Comparison of ENCODE assay signal across 8 cellular contexts in the genomic region with DNA sequence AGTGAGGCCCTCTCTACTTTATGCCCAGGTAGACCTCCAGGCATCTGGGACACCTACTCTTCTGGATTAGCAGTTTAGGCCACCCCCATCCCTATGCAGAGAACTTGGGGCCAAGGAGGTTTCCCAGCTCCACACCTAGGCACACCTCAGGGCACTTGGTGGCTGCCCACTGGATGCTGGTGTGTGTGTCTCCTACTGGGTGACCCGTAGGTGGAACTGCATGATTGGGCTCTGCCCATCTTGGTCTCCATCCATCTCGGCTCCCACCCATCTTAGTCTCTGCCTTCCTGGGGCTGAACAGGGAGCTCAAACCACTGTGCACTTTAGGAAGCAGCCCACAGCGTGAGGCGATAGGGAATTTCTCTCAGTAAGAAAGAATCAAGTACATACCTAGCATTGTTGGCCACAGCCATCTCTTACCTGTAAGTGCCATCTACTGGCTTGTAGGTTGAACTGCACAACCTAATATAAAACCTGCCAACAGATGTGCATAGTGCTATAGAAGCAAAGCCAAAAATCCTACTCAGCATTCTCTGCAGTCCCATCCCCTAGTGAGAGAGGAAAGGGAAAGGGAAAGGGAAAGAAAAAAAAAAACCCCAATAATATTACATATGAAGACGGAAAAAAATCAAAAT.
DNase-seq lines count a peak whose midpoint lies in the region; ATAC-seq and TF ChIP-seq lines count a peak whose summit lies in the region.

No MANE protein-coding gene starts in this region.

- peak; percentile 31 for TF ChIP-seq CTCF in AG04449 (IDR thresholded peaks at IDR 0.05; ENCODE audit: insufficient read depth, low read length, missing control alignments)
- TF ChIP-seq CTCF in OCI-LY3 (IDR thresholded peaks at IDR 0.05; ENCODE audit: low read depth, low read length), result peak; percentile 67
- TF ChIP-seq CTCF in foreskin fibroblast (IDR thresholded peaks at IDR 0.05; ENCODE audit: low read depth, low read length), result peak; percentile 16
- no peak for TF ChIP-seq CTCF in tibial nerve (IDR thresholded peaks at IDR 0.05)

- H3K4me3 ChIP-seq in AG04449 (ENCODE audit: low read depth, low read length), result no peak overlapping the region
- no peak overlapping the region for H3K4me3 ChIP-seq in OCI-LY3 (ENCODE audit: low read length)
- H3K4me3 ChIP-seq in foreskin fibroblast (ENCODE audit: low read depth in 1 of 2, low read length in 2 of 2), result no peak overlapping the region
- no peak overlapping the region for H3K4me3 ChIP-seq in tibial nerve

- no peak for DNase-seq in AG04449 (ENCODE audit: low read depth, low spot score)
- peak; percentile 1 to 35 for DNase-seq in foreskin fibroblast
- no peak for DNase-seq in amniotic stem cell (lab: John Stamatoyannopoulos, UW)
- no peak for DNase-seq in stimulated activated CD4-positive, alpha-beta T cell treated with anti-CD3 and anti-CD28 coated beads, Interleukin-2, amount 100 ng/mL, for 24 hours
- no peak for DNase-seq in tibial nerve (ENCODE audit: low spot score in 2 of 2)

- CTCF ChIA-PET in AG04449 (lab: Yijun Ruan, JAX), result interaction anchor here (1.6 kb wide), 2 partner anchors 9 to 22 kb away, joined by 3 to 6 read pairs; no protein-coding TSS in a partner anchor

- peak overlapping the region; percentile 18; the same call in 1 of the 2 replicates for H3K4me2 ChIP-seq in OCI-LY3 (ENCODE audit: low read length)

- no peak overlapping the region for H3K9ac ChIP-seq in OCI-LY3 (ENCODE audit: low read length)

- ATAC-seq in GM18508 (IDR thresholded peaks at IDR 0.05; ENCODE audit: insufficient read depth, unreplicated experiment) (peak; percentile 83), HG03025 (IDR thresholded peaks at IDR 0.05; ENCODE audit: low FRiP score, unreplicated experiment) (peak; percentile 74)

- WGBS in tibial nerve, 2 donors, result 33 to 44% methylated on average over 5 of the region's 5 CpGs

- H3K4me1 ChIP-seq in OCI-LY3 (ENCODE audit: low read length) (no peaks in the 10 kb centered on the region), tibial nerve (no peaks in the 10 kb centered on the region)

- TF ChIP-seq EP300 in tibial nerve (IDR thresholded peaks at IDR 0.05), result no peak

- POLR2A ChIA-PET in AG04449 (lab: Yijun Ruan, JAX), result no interaction called here

- H3K27me3 ChIP-seq in OCI-LY3 (ENCODE audit: low read depth, low read length) (peaks cover 31% of the 10 kb centered on the region), tibial nerve (no peaks in the 10 kb centered on the region)

- no peaks in the 10 kb centered on the region for H4K20me1 ChIP-seq in OCI-LY3 (ENCODE audit: insufficient read depth, low read length)

- no peak overlapping the region for H2AFZ ChIP-seq in OCI-LY3 (ENCODE audit: low read depth, low read length)

- no peaks in the 10 kb centered on the region for H3K36me3 ChIP-seq in OCI-LY3 (replicated peaks; ENCODE audit: low read depth, low read length)
- H3K36me3 ChIP-seq in tibial nerve, result no peaks in the 10 kb centered on the region

- no peak overlapping the region for H3K27ac ChIP-seq in OCI-LY3 (ENCODE audit: low read length)
- no peak overlapping the region for H3K27ac ChIP-seq in tibial nerve

- H3K9me3 ChIP-seq in OCI-LY3 (ENCODE audit: insufficient read depth, low read length) (no peaks in the 10 kb centered on the region), tibial nerve (peaks cover 0 to 29% (median 0%) of the 10 kb centered on the region in 4 donors)

- TF ChIP-seq POLR2A in tibial nerve (IDR thresholded peaks at IDR 0.05), result no peak

- no peaks in the 10 kb centered on the region for H3K79me2 ChIP-seq in OCI-LY3 (ENCODE audit: low read length)

Comparison
In these comparisons a context has a peak if more than half of its experiments do, and no peak if none do; other contexts are left out.
1. DNase-seq: peak in foreskin fibroblast (2 of 2); none in AG04449 (single experiment), amniotic stem cell (single experiment), stimulated activated CD4-positive, alpha-beta T cell treated with anti-CD3 and anti-CD28 coated beads, Interleukin-2, amount 100 ng/mL, for 24 hours (0 of 2) and tibial nerve (0 of 2).
2. CTCF ChIP-seq: peak in AG04449 (single experiment), OCI-LY3 (single experiment) and foreskin fibroblast (single experiment); none in tibial nerve (0 of 5).